Comparison of ENCODE assay signal across 1 cellular context in the genomic region with DNA sequence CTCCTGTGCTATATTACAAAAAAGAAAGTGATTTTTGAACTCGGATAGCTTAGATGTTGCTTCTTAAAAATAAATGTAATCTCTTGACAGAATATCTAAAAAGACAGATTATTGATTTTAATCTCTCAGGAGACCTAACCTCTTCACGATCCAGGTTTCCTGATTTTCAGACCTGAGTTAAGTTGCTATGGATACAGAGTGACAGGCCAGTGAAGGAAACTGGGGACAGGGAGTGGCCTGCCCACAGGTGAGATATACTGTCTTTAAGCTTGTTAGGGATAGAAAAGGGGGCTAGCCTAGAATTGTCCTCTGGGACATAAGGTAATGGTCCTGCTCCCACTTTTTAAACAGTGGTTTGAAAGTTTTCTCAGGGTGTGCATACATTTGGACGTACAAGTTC.
A peak's percentile ranks its signal among the peaks of the same experiment; 100 is the strongest.
TF ChIP-seq lines count a peak whose summit lies in the region.

No MANE protein-coding gene starts in this region.

TF ChIP-seq in K562, 482 proteins besides CTCF, POLR2A, EP300 and RAD21 (continued from another document):
- TF ChIP-seq, protein P1, sequence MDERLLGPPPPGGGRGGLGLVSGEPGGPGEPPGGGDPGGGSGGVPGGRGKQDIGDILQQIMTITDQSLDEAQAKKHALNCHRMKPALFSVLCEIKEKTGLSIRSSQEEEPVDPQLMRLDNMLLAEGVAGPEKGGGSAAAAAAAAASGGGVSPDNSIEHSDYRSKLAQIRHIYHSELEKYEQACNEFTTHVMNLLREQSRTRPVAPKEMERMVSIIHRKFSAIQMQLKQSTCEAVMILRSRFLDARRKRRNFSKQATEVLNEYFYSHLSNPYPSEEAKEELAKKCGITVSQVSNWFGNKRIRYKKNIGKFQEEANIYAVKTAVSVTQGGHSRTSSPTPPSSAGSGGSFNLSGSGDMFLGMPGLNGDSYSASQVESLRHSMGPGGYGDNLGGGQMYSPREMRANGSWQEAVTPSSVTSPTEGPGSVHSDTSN (CRISPR knock-in tag; IDR thresholded peaks at IDR 0.05; ENCODE audit: low read depth): peak; percentile 34; the same call in 1 of the 2 replicates
- TF ChIP-seq, protein P1 (tag; conservative IDR thresholded peaks at IDR 0.05; ENCODE audit: low read depth): no peak
- TF ChIP-seq, protein P2, sequence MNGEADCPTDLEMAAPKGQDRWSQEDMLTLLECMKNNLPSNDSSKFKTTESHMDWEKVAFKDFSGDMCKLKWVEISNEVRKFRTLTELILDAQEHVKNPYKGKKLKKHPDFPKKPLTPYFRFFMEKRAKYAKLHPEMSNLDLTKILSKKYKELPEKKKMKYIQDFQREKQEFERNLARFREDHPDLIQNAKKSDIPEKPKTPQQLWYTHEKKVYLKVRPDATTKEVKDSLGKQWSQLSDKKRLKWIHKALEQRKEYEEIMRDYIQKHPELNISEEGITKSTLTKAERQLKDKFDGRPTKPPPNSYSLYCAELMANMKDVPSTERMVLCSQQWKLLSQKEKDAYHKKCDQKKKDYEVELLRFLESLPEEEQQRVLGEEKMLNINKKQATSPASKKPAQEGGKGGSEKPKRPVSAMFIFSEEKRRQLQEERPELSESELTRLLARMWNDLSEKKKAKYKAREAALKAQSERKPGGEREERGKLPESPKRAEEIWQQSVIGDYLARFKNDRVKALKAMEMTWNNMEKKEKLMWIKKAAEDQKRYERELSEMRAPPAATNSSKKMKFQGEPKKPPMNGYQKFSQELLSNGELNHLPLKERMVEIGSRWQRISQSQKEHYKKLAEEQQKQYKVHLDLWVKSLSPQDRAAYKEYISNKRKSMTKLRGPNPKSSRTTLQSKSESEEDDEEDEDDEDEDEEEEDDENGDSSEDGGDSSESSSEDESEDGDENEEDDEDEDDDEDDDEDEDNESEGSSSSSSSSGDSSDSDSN (IDR thresholded peaks at IDR 0.05; ENCODE audit: borderline replicate concordance in 1 of 2, low read depth in 2 of 2, low read length in 2 of 2): no peak
- TF ChIP-seq, protein P3, sequence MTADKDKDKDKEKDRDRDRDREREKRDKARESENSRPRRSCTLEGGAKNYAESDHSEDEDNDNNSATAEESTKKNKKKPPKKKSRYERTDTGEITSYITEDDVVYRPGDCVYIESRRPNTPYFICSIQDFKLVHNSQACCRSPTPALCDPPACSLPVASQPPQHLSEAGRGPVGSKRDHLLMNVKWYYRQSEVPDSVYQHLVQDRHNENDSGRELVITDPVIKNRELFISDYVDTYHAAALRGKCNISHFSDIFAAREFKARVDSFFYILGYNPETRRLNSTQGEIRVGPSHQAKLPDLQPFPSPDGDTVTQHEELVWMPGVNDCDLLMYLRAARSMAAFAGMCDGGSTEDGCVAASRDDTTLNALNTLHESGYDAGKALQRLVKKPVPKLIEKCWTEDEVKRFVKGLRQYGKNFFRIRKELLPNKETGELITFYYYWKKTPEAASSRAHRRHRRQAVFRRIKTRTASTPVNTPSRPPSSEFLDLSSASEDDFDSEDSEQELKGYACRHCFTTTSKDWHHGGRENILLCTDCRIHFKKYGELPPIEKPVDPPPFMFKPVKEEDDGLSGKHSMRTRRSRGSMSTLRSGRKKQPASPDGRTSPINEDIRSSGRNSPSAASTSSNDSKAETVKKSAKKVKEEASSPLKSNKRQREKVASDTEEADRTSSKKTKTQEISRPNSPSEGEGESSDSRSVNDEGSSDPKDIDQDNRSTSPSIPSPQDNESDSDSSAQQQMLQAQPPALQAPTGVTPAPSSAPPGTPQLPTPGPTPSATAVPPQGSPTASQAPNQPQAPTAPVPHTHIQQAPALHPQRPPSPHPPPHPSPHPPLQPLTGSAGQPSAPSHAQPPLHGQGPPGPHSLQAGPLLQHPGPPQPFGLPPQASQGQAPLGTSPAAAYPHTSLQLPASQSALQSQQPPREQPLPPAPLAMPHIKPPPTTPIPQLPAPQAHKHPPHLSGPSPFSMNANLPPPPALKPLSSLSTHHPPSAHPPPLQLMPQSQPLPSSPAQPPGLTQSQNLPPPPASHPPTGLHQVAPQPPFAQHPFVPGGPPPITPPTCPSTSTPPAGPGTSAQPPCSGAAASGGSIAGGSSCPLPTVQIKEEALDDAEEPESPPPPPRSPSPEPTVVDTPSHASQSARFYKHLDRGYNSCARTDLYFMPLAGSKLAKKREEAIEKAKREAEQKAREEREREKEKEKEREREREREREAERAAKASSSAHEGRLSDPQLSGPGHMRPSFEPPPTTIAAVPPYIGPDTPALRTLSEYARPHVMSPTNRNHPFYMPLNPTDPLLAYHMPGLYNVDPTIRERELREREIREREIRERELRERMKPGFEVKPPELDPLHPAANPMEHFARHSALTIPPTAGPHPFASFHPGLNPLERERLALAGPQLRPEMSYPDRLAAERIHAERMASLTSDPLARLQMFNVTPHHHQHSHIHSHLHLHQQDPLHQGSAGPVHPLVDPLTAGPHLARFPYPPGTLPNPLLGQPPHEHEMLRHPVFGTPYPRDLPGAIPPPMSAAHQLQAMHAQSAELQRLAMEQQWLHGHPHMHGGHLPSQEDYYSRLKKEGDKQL (CRISPR knock-in tag; IDR thresholded peaks at IDR 0.05; ENCODE audit: borderline replicate concordance): no peak
- TF ChIP-seq NFIX (CRISPR knock-in tag; IDR thresholded peaks at IDR 0.05; ENCODE audit: low read depth) (no peak), ZNF586 (CRISPR knock-in tag; conservative IDR thresholded peaks at IDR 0.05) (no peak), KAT8 (IDR thresholded peaks at IDR 0.05; ENCODE audit: low read depth) (no peak), RFX1 (IDR thresholded peaks at IDR 0.05) (peak; percentile 73)
